In genomic region chr16:13904822-13905221, GRCh38 we compare ENCODE assay signal across 8 cellular contexts. TPM values are rescaled to one million over a fixed set of nuclear protein-coding genes. Genes with fewer than 3 reads are reported as not detected.
A peak's percentile ranks its signal among the peaks of the same experiment; 100 is the strongest.
DNase-seq lines count a peak whose midpoint lies in the region; ATAC-seq, FAIRE-seq and TF ChIP-seq lines count a peak whose summit lies in the region.
"Not testable (repeated sequence)": the region's sequence is repeated elsewhere in the genome, so short reads cannot be mapped to it uniquely, and the experiment has no call there.

No MANE protein-coding gene starts in this region.

- H2BK120ac ChIP-seq in mesenchymal stem cell (ENCODE audit: low read depth, low read length), result not testable (repeated sequence)

- not testable (repeated sequence) for H3K27ac Mint-ChIP-seq in glutamatergic neuron (ENCODE audit: unreplicated experiment)

- ATAC-seq in HCT116 (peak; percentile 52; the same call in 1 of the 2 replicates), K562 (0 out of 3 replicates have a peak, but pooled peaks have one; percentile 47)
- not testable (repeated sequence) for ATAC-seq in stimulated activated naive CD8-positive, alpha-beta T cell treated with anti-CD3 and anti-CD28 coated beads, Interleukin-15, Interleukin-2, amounts not matched to agents 100 U/mL and 50 U/mL, for 24 hours

- not testable (repeated sequence) for H4K20me1 ChIP-seq in HCT116 (ENCODE audit: insufficient read depth); K562 (replicated peaks; ENCODE audit: control insufficient read depth, insufficient read depth, low read length)

- H3K4me1 Mint-ChIP-seq in glutamatergic neuron (ENCODE audit: low read depth, unreplicated experiment), result not testable (repeated sequence)

- not testable (repeated sequence) for H2BK15ac ChIP-seq in mesenchymal stem cell (ENCODE audit: low read depth, poor library complexity, severe bottlenecking)

- H3K23ac ChIP-seq in mesenchymal stem cell (ENCODE audit: low read length in 2 of 2), result not testable (repeated sequence)

- H3K4me2 ChIP-seq in HCT116 (ENCODE audit: low read length); K562 (ENCODE audit: insufficient read depth, low read length); mesenchymal stem cell (ENCODE audit: low read length, poor library complexity, severe bottlenecking): not testable (repeated sequence)

- not testable (repeated sequence) for H3K18ac ChIP-seq in mesenchymal stem cell (ENCODE audit: low read depth in 1 of 2, low read length in 2 of 2)

- CTCF ChIA-PET in HCT116 (lab: Charles Lee), result interaction anchor here (1.0 to 1.6 kb wide), 3 partner anchors 15 to 381 kb away, joined by 3 to 8 read pairs (median 4); partner anchors contain the start of gene ERCC4
- CTCF ChIA-PET in K562 (lab: Yijun Ruan, JAX; ENCODE audit: low intra/inter-chr PET ratio), result not testable (repeated sequence)

- 9% methylated on average over 8 of the region's 9 CpGs for WGBS in K562 (ENCODE audit: insufficient coverage, low coverage, missing lambda C conversion rate)
- 44% methylated on average over 8 of the region's 9 CpGs for WGBS in mesenchymal stem cell

- not testable (repeated sequence) for H3K4me1 ChIP-seq in HCT116 (ENCODE audit: control insufficient read depth in 1 of 2, insufficient read depth in 2 of 2, low read length in 2 of 2); K562 (replicated peaks in 1 of 2; ENCODE audit: control insufficient read depth in 2 of 2, insufficient read depth in 2 of 2, low read length in 2 of 2); mesenchymal stem cell (ENCODE audit: control insufficient read depth, insufficient read depth, low read depth, low read length)

- RAD21 ChIA-PET in HCT116 (lab: Charles Lee; ENCODE audit: low non-redundant PET in 1 of 2, low total read pairs in 2 of 2, uncharacterized antibody in 2 of 2, unreplicated experiment in 2 of 2), result interaction anchor here in 1 of 2 experiments (0.8 kb wide), 1 partner anchor 16 kb away, joined by 3 read pairs; no protein-coding TSS in a partner anchor

- H3K4me3 Mint-ChIP-seq in glutamatergic neuron (ENCODE audit: unreplicated experiment), result not testable (repeated sequence)

- H3K9me3 Mint-ChIP-seq in glutamatergic neuron (ENCODE audit: unreplicated experiment), result not testable (repeated sequence)

- H3K27ac ChIP-seq in HCT116 (ENCODE audit: low read depth, low read length); VCaP; K562 (ENCODE audit: extremely low read depth, low read depth, low read length); mesenchymal stem cell (ENCODE audit: low read length, poor library complexity, severe bottlenecking): not testable (repeated sequence)

- not testable (repeated sequence) for H2BK12ac ChIP-seq in mesenchymal stem cell (ENCODE audit: low read length in 2 of 2)

- not testable (repeated sequence) for H3K14ac ChIP-seq in mesenchymal stem cell (ENCODE audit: low read length in 2 of 2)

- BruUV-seq in HCT116 (replicated peaks; lab: Mats Ljungman, UMichigan); K562 (replicated peaks; lab: Mats Ljungman, UMichigan): not testable (repeated sequence)

- in situ Hi-C loops in K562 (cut with MboI), result not testable (repeated sequence)

- peak; percentile 78 for FAIRE-seq in K562 (lab: Jason Lieb, UNC)

- H3K36me3 ChIP-seq in HCT116 (ENCODE audit: control insufficient read depth in 1 of 2, insufficient read depth in 2 of 2, low read length in 2 of 2); K562 (ENCODE audit: control insufficient read depth, insufficient read depth, low read length); mesenchymal stem cell (ENCODE audit: control insufficient read depth in 1 of 2, insufficient read depth in 2 of 2, low read depth in 1 of 2, low read length in 2 of 2): not testable (repeated sequence)

- peak; percentile 16 for DNase-seq in COR-L47 (lab: John Stamatoyannopoulos, UW)
- DNase-seq in HCT116 (ENCODE audit: low read depth, low spot score), result peak; percentile 48
- DNase-seq in NCI-H524 (lab: John Stamatoyannopoulos, UW), result peak; percentile 9 to 37
- DNase-seq in K562 (ENCODE audit: extremely low read depth in 1 of 4, low spot score in 3 of 4), result peak in 1 of 4 experiments; percentile 64
- DNase-seq in glutamatergic neuron, result peak; percentile 68
- peak; percentile 36 for DNase-seq in mesenchymal stem cell
- peak; percentile 36 for DNase-seq in stimulated activated naive CD8-positive, alpha-beta T cell treated with anti-CD3 and anti-CD28 coated beads, Interleukin-15, Interleukin-2, amounts not matched to agents 100 U/mL and 50 U/mL, for 24 hours

- POLR2A ChIA-PET in HCT116 (lab: Charles Lee), result not testable (repeated sequence)
- POLR2A ChIA-PET in K562 (lab: Yijun Ruan, JAX), result interaction anchor here (0.6 kb wide), 1 partner anchor 31 kb away, joined by 5 read pairs; no protein-coding TSS in a partner anchor

- not testable (repeated sequence) for H3K9me1 ChIP-seq in K562 (ENCODE audit: control insufficient read depth, insufficient read depth, low read length)

- H3K79me1 ChIP-seq in mesenchymal stem cell (replicated peaks; ENCODE audit: low read length, poor library complexity, severe bottlenecking), result not testable (repeated sequence)

- H4K91ac ChIP-seq in mesenchymal stem cell (ENCODE audit: low read length), result not testable (repeated sequence)

- H3K4me3 ChIP-seq in HCT116 (replicated peaks in 1 of 2; ENCODE audit: low read depth in 1 of 2, low read length in 2 of 2); K562; mesenchymal stem cell (ENCODE audit: insufficient read depth in 1 of 2, low read depth in 1 of 2, low read length in 2 of 2): not testable (repeated sequence)

- not testable (repeated sequence) for H3K9me2 ChIP-seq in HCT116 (ENCODE audit: insufficient read depth)

- not testable (repeated sequence) for H2AFZ ChIP-seq in HCT116 (ENCODE audit: low read depth, low read length, poor library complexity, severe bottlenecking); K562 (ENCODE audit: low read depth, low read length); mesenchymal stem cell (ENCODE audit: low read depth, low read length)

- not testable (repeated sequence) for H2AK5ac ChIP-seq in mesenchymal stem cell (ENCODE audit: low read length, severe bottlenecking)

- H3K27me3 ChIP-seq in HCT116 (ENCODE audit: insufficient read depth, low read length), result not testable (repeated sequence)
- H3K27me3 ChIP-seq in K562 (ENCODE audit: control insufficient read depth in 2 of 2, insufficient read depth in 2 of 2, low read length in 2 of 2), result peaks cover 3 to 11% of the 10 kb centered on the region in 2 experiments; a peak in 2 of 5 replicates
- H3K27me3 ChIP-seq in mesenchymal stem cell (ENCODE audit: control insufficient read depth in 1 of 2, insufficient read depth in 1 of 2, low read length in 2 of 2), result peaks cover 0 to 16% of the 10 kb centered on the region in 2 experiments

- H3K27me3 Mint-ChIP-seq in glutamatergic neuron (ENCODE audit: unreplicated experiment), result not testable (repeated sequence)

- H3K79me2 ChIP-seq in HCT116 (ENCODE audit: insufficient read depth, low read length); K562 (ENCODE audit: control insufficient read depth, insufficient read depth, low read length): not testable (repeated sequence)

- peak; percentile 41 to 69 (median 63); a peak in 5 of 6 replicates for TF ChIP-seq CTCF in HCT116 (IDR thresholded peaks at IDR 0.05 in 2 of 3, conservative IDR thresholded peaks at IDR 0.05 in 1 of 3; ENCODE audit: borderline replicate concordance in 1 of 3, insufficient read depth in 1 of 3, low read depth in 2 of 3, low read length in 2 of 3)
- TF ChIP-seq CTCF in VCaP (conservative IDR thresholded peaks at IDR 0.05), result peak; percentile 22
- TF ChIP-seq CTCF in K562 (IDR thresholded peaks at IDR 0.05 in 2 of 3, conservative IDR thresholded peaks at IDR 0.05 in 1 of 3; ENCODE audit: insufficient read depth in 2 of 3, low read depth in 1 of 3, low read length in 3 of 3), result peak; percentile 58 to 67 (median 62)
- peak; percentile 46 for TF ChIP-seq CTCF in glutamatergic neuron (IDR thresholded peaks at IDR 0.05; ENCODE audit: partially characterized antibody, unreplicated experiment)

- H3K36me3 Mint-ChIP-seq in glutamatergic neuron (ENCODE audit: unreplicated experiment), result not testable (repeated sequence)

- not testable (repeated sequence) for H4K8ac ChIP-seq in mesenchymal stem cell (ENCODE audit: low read length)

- not testable (repeated sequence) for TF ChIP-seq POLR2A in HCT116 (IDR thresholded peaks at IDR 0.05; ENCODE audit: borderline replicate concordance, extremely low read depth, insufficient read depth, insufficient read length); K562 (conservative IDR thresholded peaks at IDR 0.05)

- H3K9me3 ChIP-seq in HCT116 (ENCODE audit: control insufficient read depth in 1 of 2, insufficient read depth in 1 of 2, low read depth in 1 of 2, low read length in 2 of 2); K562 (replicated peaks; ENCODE audit: control insufficient read depth, insufficient read depth, low read depth, low read length); mesenchymal stem cell (ENCODE audit: control insufficient read depth, low read length): not testable (repeated sequence)

- H3K9ac ChIP-seq in HCT116 (ENCODE audit: low read length); K562 (ENCODE audit: insufficient read depth in 1 of 2, low read depth in 2 of 2, low read length in 2 of 2); mesenchymal stem cell (ENCODE audit: low read length): not testable (repeated sequence)

- not testable (repeated sequence) for H2BK5ac ChIP-seq in mesenchymal stem cell (ENCODE audit: low read depth, low read length, poor library complexity, severe bottlenecking)

- TF ChIP-seq RAD21 in HCT116 (IDR thresholded peaks at IDR 0.05; ENCODE audit: low read depth) (peak; percentile 60), K562 (CRISPR knock-in tag; conservative IDR thresholded peaks at IDR 0.05 in 1 of 2, IDR thresholded peaks at IDR 0.05 in 1 of 2) (peak in 1 of 2 experiments; percentile 48; a peak in 2 of 4 replicates)

- intact Hi-C loops in HCT116 (cut with micrococcal nuclease); K562 (cut with micrococcal nuclease): not testable (repeated sequence)

- H3K4ac ChIP-seq in mesenchymal stem cell (ENCODE audit: low read depth in 1 of 2, low read length in 2 of 2), result not testable (repeated sequence)

- not testable (repeated sequence) for TF ChIP-seq EP300 in K562 (IDR thresholded peaks at IDR 0.05; ENCODE audit: low read length)

RNA-seq across cellular contexts. Expression of gene ERCC4, which starts 15.1 kb away (rescaled TPM):
- total RNA-seq in HCT116 (2021; ENCODE audit: unreplicated experiment) (10.4 TPM), K562 (2014; rRNA removed) (3.7 and 4.3 TPM in 2 replicates), K562 (2014; rRNA removed; fragmentation: Illumina TruSeq; extraction: Trizol) (6.0 and 8.8 TPM in 2 replicates), K562 (2015; rRNA removed; fragmentation: Illumina TruSeq; extraction: Trizol) (5.1 and 7.4 TPM in 2 replicates), K562 (2021) (7.3 and 10.5 TPM in 2 replicates), glutamatergic neuron (ENCODE audit: unreplicated experiment) (14.5 TPM)
- 1.7 and 2.3 TPM in 2 replicates for polyA plus RNA-seq in HCT116 (2012)
- total RNA-seq in K562 (2011; cell fraction: chromatin; rRNA removed; ENCODE audit: low replicate concordance), result 5.6 and 18.6 TPM in 2 replicates
- total RNA-seq in K562 (2011; cell fraction: nucleolus; rRNA removed), result 3.7 and 4.6 TPM in 2 replicates
- 6.3 and 7.7 TPM in 2 replicates for total RNA-seq in K562 (2011; cell fraction: nucleoplasm; rRNA removed)
- polyA plus RNA-seq in K562 (2011; rRNA removed) (5.9 and 7.0 TPM in 2 replicates), K562 (2014; fragmentation: Illumina TruSeq; extraction: Trizol) (3.4 and 5.0 TPM in 2 replicates), K562 (2014; fragmentation: Nextera tagmentation; extraction: Ambion mirVana) (1 to 10 TPM; 4.4 to 7.7 TPM), K562 (2014; rRNA removed) (2.7 and 4.9 TPM in 2 replicates)
- polyA plus RNA-seq in K562 (2011; cell fraction: cytosol; rRNA removed), result 1.9 and 2.4 TPM in 2 replicates
- 3.2 and 3.8 TPM in 2 replicates for polyA plus RNA-seq in K562 (2011; cell fraction: nucleus; rRNA removed)
- polyA plus RNA-seq in K562 (2012), result 3.1 and 4.7 TPM in 2 replicates
- polyA minus RNA-seq in K562 (2011; rRNA and poly(A)+ RNA removed), result 11.1 and 12.4 TPM in 2 replicates
- polyA minus RNA-seq in K562 (2011; cell fraction: cytosol; rRNA and poly(A)+ RNA removed), result 5.2 and 5.6 TPM in 2 replicates
- polyA minus RNA-seq in K562 (2011; cell fraction: nucleus; rRNA and poly(A)+ RNA removed), result 2.7 and 5.0 TPM in 2 replicates
- 5.7 TPM for polyA plus RNA-seq in mesenchymal stem cell (2013, experiment 1 of 2)
- polyA plus RNA-seq in mesenchymal stem cell (2013, experiment 2 of 2), result 5.2 TPM
